Comparison of ENCODE assay signal across 20 cellular contexts in genomic region chr6:167767715-167768107, GRCh38.
"Had no signal": no experiment of that assay in that cellular context is flagged by ENCODE, and none has a peak within 500 bp of the region (broad histone marks: within the 10 kb centered on the region; RNA-seq: fewer than 3 reads in every experiment).

No MANE protein-coding gene starts in this region.

- H3K9ac ChIP-seq: KMS-11, SK-N-SH had no signal

- H3K9me3 ChIP-seq: adrenal gland, body of pancreas, breast epithelium, SJSA1, SK-N-SH had no signal

- H3K4me1 ChIP-seq: adrenal gland, body of pancreas, breast epithelium, SJSA1 had no signal

- H3K36me3 ChIP-seq: adrenal gland, breast epithelium, SJSA1 had no signal

- DNase-seq: activated CD4-positive, alpha-beta T cell treated with anti-CD3 and anti-CD28 coated beads for 36 hours; activated CD4-positive, alpha-beta T cell treated with anti-CD3 and anti-CD28 coated beads, Interleukin-2, amount 10 ng/mL, durations not matched to agents 7 days and 5 days; activated CD4-positive, alpha-beta T cell treated with anti-CD3 and anti-CD28 coated beads, Interleukin-2, amount 50 U/mL, for 48 hours; activated CD8-positive, alpha-beta T cell treated with anti-CD3 and anti-CD28 coated beads, Interleukin-2, amount 10 ng/mL, durations not matched to agents 7 days and 5 days; activated gamma-delta T cell; activated naive CD4-positive, alpha-beta T cell treated with anti-CD3 and anti-CD28 coated beads for 36 hours; activated T-cell treated with anti-CD3 and anti-CD28 coated beads, Interleukin-2, amount 50 U/mL, for 24 hours; adrenal gland; body of pancreas; MM.1S; NCI-H2029 treated with DMSO at 0.1 percent for 48 hours; NCI-H2107; NCI-H2171; NCI-H446; OCI-M1; SK-N-SH had no signal

- H3K27me3 ChIP-seq: adrenal gland, body of pancreas, breast epithelium, SJSA1 had no signal

- H3K27ac ChIP-seq: adrenal gland, body of pancreas, breast epithelium, KMS-11, SJSA1 had no signal

- FAIRE-seq: astrocyte had no signal

- H3K4me3 ChIP-seq: adrenal gland, body of pancreas, breast epithelium, SJSA1 had no signal

- H3K4me2 ChIP-seq: KMS-11, SK-N-SH had no signal
